Comparison of ENCODE assay signal across 10 cellular contexts in genomic region chr1:167752219-167752985, GRCh38. TPM values are rescaled to one million over a fixed set of nuclear protein-coding genes. Genes with fewer than 3 reads are reported as not detected.
DNase-seq lines count a peak whose midpoint lies in the region; ATAC-seq lines count a peak whose summit lies in the region.
"Had no signal": no experiment of that assay in that cellular context is flagged by ENCODE, and none has a peak within 500 bp of the region (broad histone marks: within the 10 kb centered on the region; RNA-seq: fewer than 3 reads in every experiment).

No MANE protein-coding gene starts in this region.

- no peaks in the 10 kb centered on the region for H3K27me3 Mint-ChIP-seq in activated naive CD8-positive, alpha-beta T cell treated with anti-CD3 and anti-CD28 coated beads for 36 hours
- no peaks in the 10 kb centered on the region for H3K27me3 Mint-ChIP-seq in naive B cell

- ATAC-seq in HG03060 (IDR thresholded peaks at IDR 0.05; ENCODE audit: low read depth, unreplicated experiment), result peak; percentile 7
- ATAC-seq in naive B cell (ENCODE audit: low read depth in 2 of 2), result no peak
- no peak for ATAC-seq in GM18511 (IDR thresholded peaks at IDR 0.05; ENCODE audit: unreplicated experiment)

- H3K27ac Mint-ChIP-seq in activated naive CD8-positive, alpha-beta T cell treated with anti-CD3 and anti-CD28 coated beads for 36 hours, result peak overlapping the region; percentile 0
- H3K27ac Mint-ChIP-seq in naive B cell, result peak overlapping the region; percentile 65 to 94 (median 88)

- H3K36me3 Mint-ChIP-seq in activated naive CD8-positive, alpha-beta T cell treated with anti-CD3 and anti-CD28 coated beads for 36 hours, result peaks cover 2% of the 10 kb centered on the region
- no peaks in the 10 kb centered on the region for H3K36me3 Mint-ChIP-seq in naive B cell

- H3K4me1 Mint-ChIP-seq in activated naive CD8-positive, alpha-beta T cell treated with anti-CD3 and anti-CD28 coated beads for 36 hours, result peaks cover 22% of the 10 kb centered on the region
- H3K4me1 Mint-ChIP-seq in naive B cell, result peaks cover 30 to 59% (median 42%) of the 10 kb centered on the region in 3 donors

- peak; percentile 59 for DNase-seq in EL
- DNase-seq in activated naive CD8-positive, alpha-beta T cell treated with anti-CD3 and anti-CD28 coated beads for 36 hours, result no peak
- no peak for DNase-seq in naive B cell
- no peak for DNase-seq in NCI-H2081 (lab: John Stamatoyannopoulos, UW)
- no peak for DNase-seq in ureter (ENCODE audit: low spot score)
- no peak for DNase-seq in NCI-H748 treated with DMSO at 0.1 percent for 48 hours (lab: John Stamatoyannopoulos, UW)
- DNase-seq: mesendoderm, NCI-H146 had no signal

- H3K9me3 Mint-ChIP-seq in activated naive CD8-positive, alpha-beta T cell treated with anti-CD3 and anti-CD28 coated beads for 36 hours, result no peaks in the 10 kb centered on the region
- no peaks in the 10 kb centered on the region for H3K9me3 Mint-ChIP-seq in naive B cell

- H3K4me3 Mint-ChIP-seq in activated naive CD8-positive, alpha-beta T cell treated with anti-CD3 and anti-CD28 coated beads for 36 hours, result no peak overlapping the region
- peak overlapping the region in 7 of 8 donors; percentile 55 to 89 (median 80) for H3K4me3 Mint-ChIP-seq in naive B cell

RNA-seq across cellular contexts. Expression of gene MPZL1, which starts 30.6 kb away (rescaled TPM):
- 10 to 100 TPM; 15.9 to 17.3 TPM for total RNA-seq in activated naive CD8-positive, alpha-beta T cell treated with anti-CD3 and anti-CD28 coated beads for 36 hours
- 10 to 100 TPM; 23.5 to 64.2 (median 29.7) TPM for polyA plus RNA-seq in naive B cell (ENCODE audit: low read depth in 6 of 6)
- total RNA-seq in ureter, result 99.4 TPM
